ENCODE assay signal across 8 cellular contexts in the genomic region with DNA sequence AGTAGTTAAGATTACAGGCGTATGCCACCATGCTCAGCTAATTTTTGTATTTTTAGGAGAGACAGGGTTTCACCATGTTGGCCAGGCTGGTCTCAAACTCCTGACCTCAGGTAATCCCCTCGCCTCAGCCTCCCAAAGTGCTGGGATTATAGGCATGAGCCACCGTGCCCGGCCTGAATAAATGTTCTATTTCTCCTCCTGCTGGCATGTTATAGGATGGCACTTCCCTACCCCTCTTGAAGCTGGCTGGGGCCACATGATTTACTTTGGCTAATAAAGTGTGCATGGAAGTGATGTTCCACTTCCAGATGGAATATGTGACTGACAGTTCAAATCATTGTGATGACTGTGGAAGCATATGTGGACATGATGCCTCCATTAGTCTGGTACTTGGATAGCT.
DNase-seq lines count a peak whose midpoint lies in the region; ATAC-seq, FAIRE-seq and TF ChIP-seq lines count a peak whose summit lies in the region.
"Not testable (repeated sequence)": the region's sequence is repeated elsewhere in the genome, so short reads cannot be mapped to it uniquely, and the experiment has no call there.

No MANE protein-coding gene starts in this region.

- RAD21 ChIA-PET in GM12878 (lab: Charles Lee; ENCODE audit: unreplicated experiment), result interaction anchor here (0.6 to 3.1 kb wide), 4 partner anchors 10 to 194 kb away, joined by 3 to 18 read pairs (median 4); no protein-coding TSS in a partner anchor

- CTCF ChIA-PET in A673 (lab: Charles Lee); Panc1 (lab: Charles Lee): not testable (repeated sequence)
- CTCF ChIA-PET in GM12878 (lab: Yijun Ruan, JAX), result interaction anchor here (0.7 to 3.7 kb wide), 10 partner anchors 10 to 217 kb away, joined by 3 to 14 read pairs (median 6); no protein-coding TSS in a partner anchor
- CTCF ChIA-PET in H1 (lab: Charles Lee; ENCODE audit: partially characterized antibody), result interaction anchor here (0.6 to 3.5 kb wide), 8 partner anchors 11 to 614 kb away, joined by 3 to 18 read pairs (median 4); no protein-coding TSS in a partner anchor

- H3K14ac ChIP-seq in H1 (ENCODE audit: insufficient read length), result not testable (repeated sequence)

- not testable (repeated sequence) for H3F3A ChIP-seq in GM23338 (replicated peaks; ENCODE audit: low read depth); Loucy (ENCODE audit: low read depth)

- H2BK12ac ChIP-seq in H1 (ENCODE audit: low read depth, low read length), result not testable (repeated sequence)

- not testable (repeated sequence) for H3K36me3 ChIP-seq in A673 (ENCODE audit: insufficient read depth, low read length, poor library complexity, severe bottlenecking); GM23338 (ENCODE audit: insufficient read depth); Loucy (ENCODE audit: insufficient read depth, low read length); Panc1 (ENCODE audit: control insufficient read depth, insufficient read depth, low read length); GM12878 (ENCODE audit: control insufficient read depth in 2 of 2, insufficient read depth in 2 of 2, low read length in 1 of 2); H1 (ENCODE audit: control insufficient read depth in 2 of 4, insufficient read depth in 4 of 4, low read length in 3 of 4)

- not testable (repeated sequence) for H4K20me1 ChIP-seq in GM23338 (replicated peaks; ENCODE audit: insufficient read depth); GM12878 (ENCODE audit: control insufficient read depth, insufficient read depth); H1 (replicated peaks in 1 of 2; ENCODE audit: control insufficient read depth in 1 of 2, insufficient read depth in 2 of 2, low read length in 2 of 2)
- H4K20me1 ChIP-seq in Loucy (ENCODE audit: insufficient read depth, low read length, poor library complexity, severe bottlenecking), result peaks cover 20% of the 10 kb centered on the region

- H2BK120ac ChIP-seq in H1 (replicated peaks; ENCODE audit: low read depth, low read length), result not testable (repeated sequence)

- H3K4me3 Mint-ChIP-seq in GM23338, result not testable (repeated sequence)

- POLR2A ChIA-PET in A673 (lab: Charles Lee; ENCODE audit: low non-redundant PET); Panc1 (lab: Charles Lee): not testable (repeated sequence)
- POLR2A ChIA-PET in GM12878 (lab: Charles Lee), result interaction anchor here (0.6 to 1.9 kb wide), 6 partner anchors 9 to 52 kb away, joined by 3 to 13 read pairs (median 4); no protein-coding TSS in a partner anchor
- POLR2A ChIA-PET in H1 (lab: Charles Lee; ENCODE audit: partially characterized antibody), result interaction anchor here (0.6 to 2.3 kb wide), 3 partner anchors 9 to 94 kb away, joined by 3 to 7 read pairs (median 3); a partner anchor contains a TSS

- H3K23ac ChIP-seq in H1 (ENCODE audit: insufficient read length), result not testable (repeated sequence)

- H3K9me3 ChIP-seq in A673 (ENCODE audit: low read depth, low read length, poor library complexity, severe bottlenecking); Loucy (ENCODE audit: insufficient read depth, low read depth, low read length); Panc1 (ENCODE audit: control insufficient read depth, insufficient read depth, low read depth, low read length); GM12878 (replicated peaks; ENCODE audit: control insufficient read depth, insufficient read depth, low read length); H1 (ENCODE audit: insufficient read depth in 2 of 2, low read depth in 1 of 2, low read length in 1 of 2): not testable (repeated sequence)

- SMC1A ChIA-PET in GM12878 (lab: Charles Lee; ENCODE audit: uncharacterized antibody, unreplicated experiment), result interaction anchor here (0.9 to 6.1 kb wide), 13 partner anchors 9 to 279 kb away, joined by 3 to 56 read pairs (median 4); no protein-coding TSS in a partner anchor

- H3K27ac Mint-ChIP-seq in GM23338, result not testable (repeated sequence)

- not testable (repeated sequence) for BruUV-seq in A673 (replicated peaks; lab: Mats Ljungman, UMichigan); Panc1 (replicated peaks; lab: Mats Ljungman, UMichigan); GM12878 (replicated peaks; lab: Mats Ljungman, UMichigan)

- not testable (repeated sequence) for ATAC-seq in GM23338, Panc1, GM12878
- ATAC-seq in Right ventricle myocardium inferior, result peak; percentile 9

- H3K9me2 ChIP-seq in GM23338 (ENCODE audit: insufficient read depth); Loucy (replicated peaks; ENCODE audit: low read depth, low read length): not testable (repeated sequence)

- intact Hi-C loops in A673 (cut with micrococcal nuclease; ENCODE audit: unreplicated experiment); Panc1 (cut with micrococcal nuclease; ENCODE audit: unreplicated experiment); GM12878 (cut with micrococcal nuclease; ENCODE audit: unreplicated experiment); Right ventricle myocardium inferior (cut with DNase I): not testable (repeated sequence)

- H4K8ac ChIP-seq in H1 (ENCODE audit: extremely low read depth, insufficient read depth, low read length), result not testable (repeated sequence)

- H2AFZ ChIP-seq in GM23338; Loucy (ENCODE audit: low read length); GM12878 (ENCODE audit: control insufficient read depth, low read depth, low read length); H1 (ENCODE audit: low read length): not testable (repeated sequence)

- H3K79me2 ChIP-seq in GM23338 (replicated peaks; ENCODE audit: insufficient read depth) (peaks cover 77% of the 10 kb centered on the region), Loucy (ENCODE audit: insufficient read depth, low read length) (peaks cover 83% of the 10 kb centered on the region), GM12878 (ENCODE audit: control insufficient read depth, insufficient read depth, low read length) (peaks cover 94% of the 10 kb centered on the region), H1 (ENCODE audit: control insufficient read depth in 1 of 2, insufficient read depth in 2 of 2, low read length in 2 of 2) (peaks cover 0 to 48% of the 10 kb centered on the region in 2 experiments; a peak in 1 of 4 replicates)

- H3K4me1 ChIP-seq in A673 (ENCODE audit: insufficient read depth, low read length, poor library complexity, severe bottlenecking); Panc1 (ENCODE audit: control insufficient read depth, insufficient read depth, low read length): not testable (repeated sequence)
- H3K4me1 ChIP-seq in GM23338 (ENCODE audit: insufficient read depth) (peaks cover 60% of the 10 kb centered on the region), Loucy (ENCODE audit: insufficient read depth, low read length, poor library complexity, severe bottlenecking) (peaks cover 18% of the 10 kb centered on the region), GM12878 (ENCODE audit: control insufficient read depth, insufficient read depth, low read length) (peaks cover 31% of the 10 kb centered on the region), H1 (replicated peaks in 1 of 4; ENCODE audit: control insufficient read depth in 3 of 4, insufficient read depth in 4 of 4, low read length in 3 of 4) (peaks cover 0 to 23% (median 18%) of the 10 kb centered on the region in 4 experiments; a peak in 4 of 7 replicates)

- TF ChIP-seq CTCF in A673 (conservative IDR thresholded peaks at IDR 0.05; ENCODE audit: low read depth, low read length); GM12878 (IDR thresholded peaks at IDR 0.05 in 2 of 3, conservative IDR thresholded peaks at IDR 0.05 in 1 of 3; ENCODE audit: control insufficient read depth in 2 of 3, extremely low read depth in 1 of 3, insufficient read depth in 1 of 3, low read depth in 3 of 3, low read length in 3 of 3): not testable (repeated sequence)
- TF ChIP-seq CTCF in GM23338 (conservative IDR thresholded peaks at IDR 0.05; ENCODE audit: low read depth in 2 of 2) (peak; percentile 25 to 33; a peak in 2 of 4 replicates), Loucy (conservative IDR thresholded peaks at IDR 0.05; ENCODE audit: low read length) (peak; percentile 35; the same call in 1 of the 2 replicates), Panc1 (IDR thresholded peaks at IDR 0.05) (0 out of 2 replicates have a peak, but pooled peaks have one; percentile 7), H1 (IDR thresholded peaks at IDR 0.05; ENCODE audit: control extremely low read depth in 1 of 3, insufficient read depth in 1 of 3, low read depth in 1 of 3, low read length in 3 of 3) (peak in 2 of 3 experiments; percentile 9 to 23; a peak in 2 of 4 replicates)

- not testable (repeated sequence) for H3K27me3 Mint-ChIP-seq in GM23338 (ENCODE audit: insufficient read depth, low read depth, poor library complexity)

- H2BK5ac ChIP-seq in H1 (ENCODE audit: low read depth, low read length), result not testable (repeated sequence)

- in situ Hi-C loops in Panc1 (cut with HindIII; ENCODE audit: low pct_unique_long_range_greater_than_20kb, low sequenced_read_pairs); GM12878 (cut with MboI): not testable (repeated sequence)

- 0 out of 2 replicates have a peak overlapping the region, but pooled peaks have one; percentile 30 for H3K4me2 ChIP-seq in GM23338
- not testable (repeated sequence) for H3K4me2 ChIP-seq in Loucy (ENCODE audit: low read depth, low read length, poor library complexity, severe bottlenecking); GM12878 (ENCODE audit: control insufficient read depth, insufficient read depth); H1 (ENCODE audit: insufficient read depth in 1 of 2, low read depth in 2 of 2, low read length in 2 of 2)

- not testable (repeated sequence) for H2BK20ac ChIP-seq in H1 (ENCODE audit: low read length)

- peaks cover 66% of the 10 kb centered on the region for H3K4me1 Mint-ChIP-seq in GM23338

- H3K4ac ChIP-seq in H1 (replicated peaks; ENCODE audit: insufficient read length, low read depth, low read length), result not testable (repeated sequence)

- H3K4me3 ChIP-seq in A673 (ENCODE audit: low read depth, low read length, poor library complexity, severe bottlenecking); GM23338; Loucy (ENCODE audit: low read length, poor library complexity, severe bottlenecking); Panc1 (ENCODE audit: low read depth in 2 of 2, low read length in 2 of 2); GM12878; H1 (ENCODE audit: extremely low read depth in 1 of 4, insufficient read depth in 2 of 4, low read depth in 3 of 4, low read length in 4 of 4): not testable (repeated sequence)

- DNase-seq in A673 (ENCODE audit: low spot score) (peak; percentile 4), pons (ENCODE audit: low spot score) (peak; percentile 17)
- DNase-seq in GM23338 (ENCODE audit: low spot score); Panc1 (ENCODE audit: low read depth, low spot score); GM12878 (ENCODE audit: low read depth, low spot score); H1 (ENCODE audit: low read depth in 1 of 2, low spot score in 2 of 2); Right ventricle myocardium inferior (ENCODE audit: missing footprints): not testable (repeated sequence)

- H3K79me1 ChIP-seq in H1 (ENCODE audit: low read depth, low read length), result not testable (repeated sequence)

- not testable (repeated sequence) for TF ChIP-seq EP300 in GM12878 (IDR thresholded peaks at IDR 0.05; ENCODE audit: borderline replicate concordance in 1 of 2, control insufficient read depth in 1 of 2, low read depth in 2 of 2, low read length in 2 of 2); H1 (IDR thresholded peaks at IDR 0.05; ENCODE audit: borderline replicate concordance in 1 of 2, low read depth in 2 of 2, low read length in 2 of 2)

- H3K9me3 Mint-ChIP-seq in GM23338, result not testable (repeated sequence)

- not testable (repeated sequence) for TF ChIP-seq POLR2A in GM12878 (IDR thresholded peaks at IDR 0.05; ENCODE audit: low read depth, low read length); H1 (IDR thresholded peaks at IDR 0.05; ENCODE audit: control extremely low read depth in 1 of 2, low read depth in 2 of 2, low read length in 2 of 2)

- 97% methylated on average over 4 of the region's 4 CpGs for WGBS in GM12878 (ENCODE audit: insufficient coverage, insufficient replicate concordance, low lambda C conversion rate, missing lambda C conversion rate)
- 87% methylated on average over 4 of the region's 4 CpGs; no CpG with 5 or more reads in 1 of the 2 experiments for WGBS in H1 (ENCODE audit: extremely low coverage in 1 of 2, insufficient coverage in 1 of 2, insufficient read length in 1 of 2, insufficient replicate concordance in 2 of 2, low coverage in 1 of 2, low lambda C conversion rate in 2 of 2, missing lambda C conversion rate in 1 of 2), 2 experiments

- not testable (repeated sequence) for H4K91ac ChIP-seq in H1 (replicated peaks; ENCODE audit: insufficient read length, low read length)

- H3K23me2 ChIP-seq in H1 (ENCODE audit: low read depth, low read length), result not testable (repeated sequence)

- H4K5ac ChIP-seq in H1 (ENCODE audit: insufficient read length, low read depth, low read length), result not testable (repeated sequence)

- not testable (repeated sequence) for H3K9ac ChIP-seq in Loucy (ENCODE audit: low read depth, low read length, poor library complexity, severe bottlenecking); GM12878 (ENCODE audit: control insufficient read depth, insufficient read depth, low read length); H1 (replicated peaks in 1 of 4; ENCODE audit: extremely low read depth in 1 of 4, low read depth in 3 of 4, low read length in 3 of 4)

- H3K27ac ChIP-seq in A673 (ENCODE audit: low read depth, low read length, poor library complexity, severe bottlenecking); GM23338 (ENCODE audit: low read depth); Panc1 (ENCODE audit: low read length); GM12878 (ENCODE audit: control insufficient read depth, insufficient read depth); H1 (ENCODE audit: low read depth, low read length): not testable (repeated sequence)

- not testable (repeated sequence) for H3K18ac ChIP-seq in H1 (ENCODE audit: extremely low read depth, low read length)

- not testable (repeated sequence) for H3K56ac ChIP-seq in H1 (replicated peaks; ENCODE audit: insufficient read length, low read depth, low read length)

- TF ChIP-seq RAD21 in GM12878 (IDR thresholded peaks at IDR 0.05; ENCODE audit: insufficient read depth, low read depth, low read length), result 0 out of 2 replicates have a peak, but pooled peaks have one; percentile 14
- TF ChIP-seq RAD21 in H1 (IDR thresholded peaks at IDR 0.05 in 1 of 2, conservative IDR thresholded peaks at IDR 0.05 in 1 of 2; ENCODE audit: low read depth in 2 of 2, low read length in 2 of 2), result peak in 1 of 2 experiments; percentile 42; a peak in 2 of 4 replicates

- not testable (repeated sequence) for H2AK5ac ChIP-seq in H1 (ENCODE audit: low read depth, low read length)

- not testable (repeated sequence) for H3K27me3 ChIP-seq in A673 (replicated peaks; ENCODE audit: insufficient read depth, low read depth, low read length, poor library complexity); GM23338 (ENCODE audit: insufficient read depth); Loucy (ENCODE audit: insufficient read depth, low read length, poor library complexity, severe bottlenecking); Panc1 (ENCODE audit: control insufficient read depth, insufficient read depth, low read length); GM12878 (replicated peaks in 1 of 2; ENCODE audit: control insufficient read depth in 2 of 2, insufficient read depth in 2 of 2, low read length in 1 of 2); H1 (replicated peaks in 1 of 4; ENCODE audit: control insufficient read depth in 3 of 4, extremely low read depth in 1 of 4, insufficient read depth in 3 of 4, low read length in 3 of 4)

- H2BK15ac ChIP-seq in H1 (ENCODE audit: low read length), result not testable (repeated sequence)

- FAIRE-seq in GM12878 (lab: Jason Lieb, UNC); H1 (lab: Jason Lieb, UNC): not testable (repeated sequence)

- H3K36me3 Mint-ChIP-seq in GM23338 (ENCODE audit: low read depth), result not testable (repeated sequence)
